Comparison of ENCODE assay signal across 20 cellular contexts in the genomic region with DNA sequence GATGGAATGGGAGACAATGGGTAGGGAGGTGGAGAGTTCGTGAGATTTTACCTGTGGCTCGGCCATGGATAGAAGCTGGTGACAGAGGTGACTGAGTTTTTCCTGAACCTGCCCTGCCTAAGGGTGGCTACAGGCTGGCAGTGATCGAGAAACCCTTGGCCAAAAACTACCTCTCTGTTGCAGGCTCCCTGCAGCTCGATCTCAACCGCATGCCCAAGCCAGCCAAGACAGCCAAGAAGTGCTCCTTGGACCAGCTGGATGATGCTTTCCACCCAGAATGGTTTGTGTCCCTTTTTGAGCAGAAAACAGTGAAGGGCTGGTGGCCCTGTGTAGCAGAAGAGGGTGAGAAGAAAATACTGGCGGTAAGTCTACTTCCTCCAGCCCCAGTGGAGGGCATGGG.
"Had no signal": no experiment of that assay in that cellular context is flagged by ENCODE, and none has a peak within 500 bp of the region (broad histone marks: within the 10 kb centered on the region; RNA-seq: fewer than 3 reads in every experiment).

No MANE protein-coding gene starts in this region.

- H3K27ac ChIP-seq: ascending aorta, cardiac muscle cell, left lung, lower lobe of right lung, pancreas, right atrium auricular region, transverse colon, VCaP had no signal

- H3K36me3 ChIP-seq: ascending aorta, pancreas, transverse colon had no signal

- H3K4me1 ChIP-seq: ascending aorta, left lung, pancreas, transverse colon had no signal

- DNase-seq: activated CD4-positive, alpha-beta T cell treated with anti-CD3 and anti-CD28 coated beads for 4 hours; activated CD4-positive, alpha-beta T cell treated with anti-CD3 and anti-CD28 coated beads, Interleukin-2, amount 50 U/mL, for 4 hours; activated gamma-delta T cell; activated naive CD4-positive, alpha-beta T cell treated with anti-CD3 and anti-CD28 coated beads, Interleukin-2, amount 10 ng/mL, durations not matched to agents 7 days and 5 days; activated naive CD8-positive, alpha-beta T cell treated with anti-CD3 and anti-CD28 coated beads, Interleukin-2, amount 10 ng/mL, durations not matched to agents 7 days and 5 days; left lung; lower lobe of right lung; mesendoderm; mucosa of descending colon; nucleus accumbens; pancreas; stimulated activated CD4-positive, alpha-beta T cell treated with anti-CD3 and anti-CD28 coated beads, Interleukin-2, amount 100 ng/mL, for 48 hours; stimulated activated naive CD4-positive, alpha-beta T cell treated with Interleukin-2 at 50 U/mL for 16 hours; transverse colon had no signal

- H3K4me3 ChIP-seq: ascending aorta, cardiac muscle cell, left lung, lower lobe of right lung, mucosa of descending colon, pancreas, right atrium auricular region, transverse colon had no signal

- ATAC-seq: mucosa of descending colon, pancreas had no signal

- H3K27me3 ChIP-seq: ascending aorta, cardiac muscle cell, left lung, pancreas, right atrium auricular region, transverse colon had no signal

- H3K9me3 ChIP-seq: ascending aorta, left lung, lower lobe of right lung, mucosa of descending colon, pancreas, right atrium auricular region, transverse colon had no signal

- FAIRE-seq: frontal cortex, islet of Langerhans had no signal
